Comparison of ENCODE assay signal across 8 cellular contexts in genomic region chr6:41039060-41039998, GRCh38. TPM values are rescaled to one million over a fixed set of nuclear protein-coding genes. Genes with fewer than 3 reads are reported as not detected.
DNase-seq lines count a peak whose midpoint lies in the region; ATAC-seq, FAIRE-seq and TF ChIP-seq lines count a peak whose summit lies in the region.

Gene UNC5CL, minus strand, starts transcription at chr6:41039221. Its CDS starts 4,147 bp downstream, at chr6:41035074.

- DNase-seq in D341Med (ENCODE audit: low spot score), result peak; percentile 73
- peak in 1 of 2 experiments; percentile 40 for DNase-seq in HL-60 (ENCODE audit: low read depth in 1 of 2, low spot score in 1 of 2)
- DNase-seq in SKM-1 treated with dmso at 0.1 percent for 144 hours (lab: John Stamatoyannopoulos, UW; ENCODE audit: unreplicated experiment), result peak; percentile 57
- no peak for DNase-seq in astrocyte (ENCODE audit: low read depth)
- DNase-seq in iPS-NIHi11 (ENCODE audit: low spot score), result peak; percentile 88
- DNase-seq in stimulated activated CD4-positive, alpha-beta T cell treated with anti-CD3 and anti-CD28 coated beads, Interleukin-4, amount 100 ng/mL, for 48 hours (ENCODE audit: low read depth in 2 of 2), result peak; percentile 41 to 45
- no peak for DNase-seq in sciatic nerve (ENCODE audit: low spot score)

- H3K79me2 ChIP-seq in astrocyte (ENCODE audit: insufficient read depth, low read length), result no peaks in the 10 kb centered on the region

- H3K4me1 ChIP-seq in astrocyte (ENCODE audit: insufficient read depth, low read length), result peaks cover 9% of the 10 kb centered on the region

- H3K4me2 ChIP-seq in astrocyte (ENCODE audit: low read length), result no peak within 1 kb of the TSS

- H2AFZ ChIP-seq in astrocyte (ENCODE audit: low read depth, low read length), result no peak within 1 kb of the TSS

- no peaks in the 10 kb centered on the region for H3K36me3 ChIP-seq in astrocyte (ENCODE audit: insufficient read depth, low read length)

- H3K9me3 Mint-ChIP-seq in astrocyte (ENCODE audit: unreplicated experiment), result peaks cover 3% of the 10 kb centered on the region

- H3K9ac ChIP-seq in astrocyte (ENCODE audit: low read length), result no peak within 1 kb of the TSS

- ATAC-seq in sciatic nerve, result no peak
- no peak for ATAC-seq in GM19395 (IDR thresholded peaks at IDR 0.05; ENCODE audit: unreplicated experiment)

- intact Hi-C loops in sciatic nerve (cut with DNase I), result no loop called here

- no peaks in the 10 kb centered on the region for H4K20me1 ChIP-seq in astrocyte (ENCODE audit: insufficient read depth, low read length)

- peaks cover 19% of the 10 kb centered on the region for H3K4me1 Mint-ChIP-seq in astrocyte (ENCODE audit: low read depth, unreplicated experiment)

- H3K27ac ChIP-seq in HL-60 (replicated peaks) (no peak within 1 kb of the TSS), astrocyte (ENCODE audit: low read depth, low read length) (no peak within 1 kb of the TSS)

- no peaks in the 10 kb centered on the region for H3K36me3 Mint-ChIP-seq in astrocyte (ENCODE audit: low read depth, unreplicated experiment)

- H3K27me3 Mint-ChIP-seq in astrocyte (ENCODE audit: low read depth, unreplicated experiment), result peaks cover 2% of the 10 kb centered on the region

- H3K4me3 ChIP-seq in HL-60 (replicated peaks; ENCODE audit: insufficient read depth, low read length) (no peak within 1 kb of the TSS), astrocyte (ENCODE audit: insufficient read depth, low read depth, low read length) (no peak within 1 kb of the TSS)

- H3K9me3 ChIP-seq in astrocyte (ENCODE audit: insufficient read depth, low read depth, low read length), result no peaks in the 10 kb centered on the region

- no peak within 1 kb of the TSS for H3K27ac Mint-ChIP-seq in astrocyte (ENCODE audit: unreplicated experiment)

- peak; percentile 93 for TF ChIP-seq CTCF in HL-60 (IDR thresholded peaks at IDR 0.05; ENCODE audit: insufficient read depth, low read length)
- TF ChIP-seq CTCF in astrocyte (IDR thresholded peaks at IDR 0.05; ENCODE audit: insufficient read depth, low read depth, low read length), result peak; percentile 62

- FAIRE-seq in astrocyte (lab: Jason Lieb, UNC), result no peak

- H3K27me3 ChIP-seq in HL-60 (ENCODE audit: insufficient read depth, poor library complexity, severe bottlenecking) (no peaks in the 10 kb centered on the region), astrocyte (ENCODE audit: insufficient read depth, low read length) (peaks cover 3% of the 10 kb centered on the region)

- no peak within 1 kb of the TSS for H3K4me3 Mint-ChIP-seq in astrocyte (ENCODE audit: unreplicated experiment)

RNA-seq across cellular contexts. Expression of gene UNC5CL, which starts in this region (rescaled TPM):
- total RNA-seq in astrocyte, result 0.27 and 0.29 TPM in 2 replicates
- total RNA-seq in sciatic nerve, result 1.6 TPM

Comparison
In these comparisons a context has a peak if more than half of its experiments do, and no peak if none do; other contexts are left out.
1. DNase-seq: peak in D341Med (single experiment), SKM-1 treated with dmso at 0.1 percent for 144 hours (single experiment), iPS-NIHi11 (single experiment) and stimulated activated CD4-positive, alpha-beta T cell treated with anti-CD3 and anti-CD28 coated beads, Interleukin-4, amount 100 ng/mL, for 48 hours (2 of 2); none in astrocyte (single experiment) and sciatic nerve (single experiment).